9 cellular contexts compared by ENCODE assay signal in the genomic region with DNA sequence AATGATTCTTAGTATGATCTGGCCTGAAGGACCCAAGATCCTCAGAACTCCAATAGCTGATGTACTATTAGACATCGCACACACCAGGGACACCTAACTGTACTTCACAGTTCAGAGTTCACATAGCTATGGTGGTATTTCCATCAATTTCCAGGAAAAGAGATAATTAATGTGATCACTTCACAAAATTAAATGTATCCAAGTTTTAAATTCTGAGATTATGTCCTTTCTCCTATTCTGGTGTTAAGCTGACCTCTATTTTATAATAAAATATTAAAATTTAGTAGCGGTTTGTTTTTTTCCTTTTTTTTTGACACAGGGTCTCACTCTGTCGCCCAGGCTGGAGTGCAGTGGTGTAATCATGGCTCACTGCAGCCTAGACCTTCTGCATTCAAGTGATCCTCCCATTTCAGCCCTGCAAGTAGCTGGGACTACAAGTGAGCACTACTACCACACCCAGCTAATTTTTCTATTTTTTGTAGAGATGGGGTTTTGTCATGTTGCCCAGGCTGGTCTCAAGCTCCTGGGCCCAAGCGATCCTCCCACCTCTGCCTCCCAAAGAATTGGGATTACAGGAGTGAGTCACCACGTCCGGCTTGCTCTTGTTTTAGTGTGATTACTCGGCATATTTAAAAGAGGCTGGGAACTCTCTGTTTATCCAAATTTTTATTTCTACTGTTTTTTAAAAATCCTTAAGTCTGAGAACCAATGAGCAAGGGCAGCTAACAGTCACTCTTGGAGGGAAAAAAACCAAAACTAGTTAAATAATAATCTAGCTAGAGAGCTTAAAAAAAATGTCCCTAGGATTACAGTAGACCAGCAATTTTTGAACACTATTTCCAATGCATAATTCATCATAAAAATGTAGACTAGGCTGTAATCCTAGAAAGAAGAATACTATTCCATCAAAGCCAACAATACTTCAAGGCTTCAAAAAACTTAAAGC. TPM values are rescaled to one million over a fixed set of nuclear protein-coding genes. Genes with fewer than 3 reads are reported as not detected.
DNase-seq lines count a peak whose midpoint lies in the region; ATAC-seq and TF ChIP-seq lines count a peak whose summit lies in the region.
"Had no signal": no experiment of that assay in that cellular context is flagged by ENCODE, and none has a peak within 500 bp of the region (broad histone marks: within the 10 kb centered on the region; RNA-seq: fewer than 3 reads in every experiment).

No MANE protein-coding gene starts in this region.

- H3K9me3 ChIP-seq in BLaER1 treated with 17β-estradiol and CSF1 and Interleukin-3, amounts not matched to agents 10 nM and 100 nM (replicated peaks in 1 of 11), result peaks cover 0 to 17% (median 11%) of the 10 kb centered on the region in 11 experiments; a peak in 13 of 22 replicates
- H3K9me3 ChIP-seq in Panc1 (ENCODE audit: control insufficient read depth, insufficient read depth, low read depth, low read length) (no peaks in the 10 kb centered on the region), mesenchymal stem cell (ENCODE audit: control insufficient read depth, low read length) (no peaks in the 10 kb centered on the region)

- no peak overlapping the region for H2AFZ ChIP-seq in mesenchymal stem cell (ENCODE audit: low read depth, low read length)

- CTCF ChIA-PET in Panc1 (lab: Charles Lee), result no interaction called here

- H3K18ac ChIP-seq in mesenchymal stem cell (ENCODE audit: low read depth in 1 of 2, low read length in 2 of 2), result peak overlapping the region in 1 of 2 experiments; percentile 34

- peaks cover 17 to 45% (median 27%) of the 10 kb centered on the region in 10 experiments for H3K4me1 ChIP-seq in BLaER1 treated with 17β-estradiol and CSF1 and Interleukin-3, amounts not matched to agents 10 nM and 100 nM
- H3K4me1 ChIP-seq in Panc1 (ENCODE audit: control insufficient read depth, insufficient read depth, low read length) (peaks cover 14% of the 10 kb centered on the region), mesenchymal stem cell (ENCODE audit: control insufficient read depth, insufficient read depth, low read depth, low read length) (peaks cover 10% of the 10 kb centered on the region)

- H2BK5ac ChIP-seq in mesenchymal stem cell (ENCODE audit: low read depth, low read length, poor library complexity, severe bottlenecking), result no peak overlapping the region

- H3K79me1 ChIP-seq in mesenchymal stem cell (replicated peaks; ENCODE audit: low read length, poor library complexity, severe bottlenecking), result peaks cover 33% of the 10 kb centered on the region

- H3K4me3 ChIP-seq in BLaER1 treated with 17β-estradiol and CSF1 and Interleukin-3, amounts not matched to agents 10 nM and 100 nM, result no peak overlapping the region
- H3K4me3 ChIP-seq in Panc1 (ENCODE audit: low read depth in 2 of 2, low read length in 2 of 2), result no peak overlapping the region
- H3K4me3 ChIP-seq in mesenchymal stem cell (ENCODE audit: insufficient read depth in 1 of 2, low read depth in 1 of 2, low read length in 2 of 2), result peak overlapping the region in 1 of 2 experiments; percentile 11

- H2BK15ac ChIP-seq in mesenchymal stem cell (ENCODE audit: low read depth, poor library complexity, severe bottlenecking), result no peak overlapping the region

- intact Hi-C loops in Panc1 (cut with micrococcal nuclease; ENCODE audit: unreplicated experiment), result no loop called here

- H4K91ac ChIP-seq in mesenchymal stem cell (ENCODE audit: low read length), result no peak overlapping the region

- no peaks in the 10 kb centered on the region for H3K27me3 ChIP-seq in BLaER1 treated with 17β-estradiol and CSF1 and Interleukin-3, amounts not matched to agents 10 nM and 100 nM
- no peaks in the 10 kb centered on the region for H3K27me3 ChIP-seq in Panc1 (ENCODE audit: control insufficient read depth, insufficient read depth, low read length)
- H3K27me3 ChIP-seq in mesenchymal stem cell (ENCODE audit: control insufficient read depth in 1 of 2, insufficient read depth in 1 of 2, low read length in 2 of 2), result no peaks in the 10 kb centered on the region

- 100% methylated on average over 3 of the region's 7 CpGs for WGBS in mesenchymal stem cell

- no peak overlapping the region for H3K23ac ChIP-seq in mesenchymal stem cell (ENCODE audit: low read length in 2 of 2)

- H4K20me1 ChIP-seq in BLaER1 treated with 17β-estradiol and CSF1 and Interleukin-3, amounts not matched to agents 10 nM and 100 nM, result peaks cover 0 to 77% (median 43%) of the 10 kb centered on the region in 11 experiments; a peak in 17 of 22 replicates

- no peak overlapping the region for H2BK12ac ChIP-seq in mesenchymal stem cell (ENCODE audit: low read length in 2 of 2)

- no peak overlapping the region for H4K8ac ChIP-seq in mesenchymal stem cell (ENCODE audit: low read length)

- no peak overlapping the region for H3K14ac ChIP-seq in mesenchymal stem cell (ENCODE audit: low read length in 2 of 2)

- ATAC-seq in Panc1, result peak; percentile 55; the same call in 1 of the 2 replicates
- ATAC-seq in left lobe of liver, result no peak

- peak overlapping the region in 6 of 11 experiments; percentile 13 to 81 (median 70); a peak in 8 of 22 replicates for H3K4me2 ChIP-seq in BLaER1 treated with 17β-estradiol and CSF1 and Interleukin-3, amounts not matched to agents 10 nM and 100 nM
- no peak overlapping the region for H3K4me2 ChIP-seq in mesenchymal stem cell (ENCODE audit: low read length, poor library complexity, severe bottlenecking)

- BruUV-seq in Panc1 (replicated peaks; lab: Mats Ljungman, UMichigan), result no TSS peak

- no peak overlapping the region for H3K9ac ChIP-seq in BLaER1 treated with 17β-estradiol and CSF1 and Interleukin-3, amounts not matched to agents 10 nM and 100 nM
- H3K9ac ChIP-seq in mesenchymal stem cell (ENCODE audit: low read length), result peak overlapping the region; percentile 85

- H3K4ac ChIP-seq in mesenchymal stem cell (ENCODE audit: low read depth in 1 of 2, low read length in 2 of 2), result no peak overlapping the region

- no peak overlapping the region for H2AK5ac ChIP-seq in mesenchymal stem cell (ENCODE audit: low read length, severe bottlenecking)

- DNase-seq in Panc1 (ENCODE audit: low read depth, low spot score) (no peak), dermis microvascular lymphatic vessel endothelial cell (ENCODE audit: low read depth in 2 of 2) (peak; percentile 18 to 68), mesenchymal stem cell (peak; percentile 71), NCI-H1694 (lab: John Stamatoyannopoulos, UW) (no peak), left lobe of liver (ENCODE audit: low spot score) (no peak)
- DNase-seq in activated CD4-positive, alpha-beta T cell treated with anti-CD3 and anti-CD28 coated beads for 4 hours, result no peak
- no peak for DNase-seq in activated naive CD4-positive, alpha-beta T cell treated with Interleukin-2 at 50 U/mL for 16 hours
- DNase-seq: effector memory CD4-positive, alpha-beta T cell had no signal

- H2BK120ac ChIP-seq in mesenchymal stem cell (ENCODE audit: low read depth, low read length), result no peak overlapping the region

- no peak overlapping the region for H3K27ac ChIP-seq in BLaER1 treated with 17β-estradiol and CSF1 and Interleukin-3, amounts not matched to agents 10 nM and 100 nM
- H3K27ac ChIP-seq in Panc1 (ENCODE audit: low read length) (peak overlapping the region; percentile 18; the same call in 1 of the 2 replicates), mesenchymal stem cell (ENCODE audit: low read length, poor library complexity, severe bottlenecking) (peak overlapping the region; percentile 35)

- in situ Hi-C loops in Panc1 (cut with HindIII; ENCODE audit: low pct_unique_long_range_greater_than_20kb, low sequenced_read_pairs), result no loop called here

- POLR2A ChIA-PET in Panc1 (lab: Charles Lee), result no interaction called here

- H3K36me3 ChIP-seq in BLaER1 treated with 17β-estradiol and CSF1 and Interleukin-3, amounts not matched to agents 10 nM and 100 nM, result peaks cover 0 to 22% (median 11%) of the 10 kb centered on the region in 11 experiments; a peak in 13 of 22 replicates
- H3K36me3 ChIP-seq in Panc1 (ENCODE audit: control insufficient read depth, insufficient read depth, low read length) (no peaks in the 10 kb centered on the region), mesenchymal stem cell (ENCODE audit: control insufficient read depth in 1 of 2, insufficient read depth in 2 of 2, low read depth in 1 of 2, low read length in 2 of 2) (peaks cover 5 to 7% of the 10 kb centered on the region in 2 experiments)

- TF ChIP-seq CTCF in Panc1 (IDR thresholded peaks at IDR 0.05), result no peak

RNA-seq across cellular contexts. Expression of gene KIF13A, which starts 16.0 kb away (rescaled TPM):
- total RNA-seq in Panc1 (2021; ENCODE audit: unreplicated experiment) (49.3 TPM), dermis microvascular lymphatic vessel endothelial cell (22.5 and 29.8 TPM in 2 replicates), left lobe of liver (16.7 TPM)
- 24.5 TPM for polyA plus RNA-seq in Panc1 (2012; ENCODE audit: insufficient read length)
- 34.7 TPM for polyA plus RNA-seq in mesenchymal stem cell (2013, experiment 1 of 2)
- 33.3 TPM for polyA plus RNA-seq in mesenchymal stem cell (2013, experiment 2 of 2)

Comparison
In these comparisons a context has a peak if more than half of its experiments do, and no peak if none do; other contexts are left out.
1. H3K27ac ChIP-seq: peak in Panc1 (single experiment) and mesenchymal stem cell (single experiment); none in BLaER1 treated with 17β-estradiol and CSF1 and Interleukin-3, amounts not matched to agents 10 nM and 100 nM (0 of 11).
2. DNase-seq: peak in dermis microvascular lymphatic vessel endothelial cell (2 of 2) and mesenchymal stem cell (single experiment); none in Panc1 (single experiment), NCI-H1694 (single experiment), left lobe of liver (single experiment), activated CD4-positive, alpha-beta T cell treated with anti-CD3 and anti-CD28 coated beads for 4 hours (0 of 2) and activated naive CD4-positive, alpha-beta T cell treated with Interleukin-2 at 50 U/mL for 16 hours (single experiment).